In genomic region chr3:177824190-177824786, GRCh38 we compare ENCODE assay signal across 1 cellular context.
TF ChIP-seq lines count a peak whose summit lies in the region.

No MANE protein-coding gene starts in this region.

TF ChIP-seq in HepG2, 621 proteins besides CTCF, POLR2A, EP300 and RAD21 (continued from another document and continues in another):
- TF ChIP-seq, protein P1, sequence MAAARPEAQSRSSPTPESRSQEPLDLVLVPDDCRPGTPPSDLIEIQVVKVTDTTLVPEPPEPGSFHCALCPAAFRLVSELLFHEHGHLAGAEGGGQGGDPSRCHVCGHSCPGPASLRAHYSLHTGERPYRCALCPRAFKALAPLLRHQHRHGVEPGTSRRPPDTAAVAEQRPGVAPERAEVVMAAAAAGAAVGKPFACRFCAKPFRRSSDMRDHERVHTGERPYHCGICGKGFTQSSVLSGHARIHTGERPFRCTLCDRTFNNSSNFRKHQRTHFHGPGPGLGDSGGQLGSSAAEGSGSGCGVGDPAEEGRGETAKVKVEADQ (CRISPR knock-in tag; IDR thresholded peaks at IDR 0.05; ENCODE audit: borderline replicate concordance) = 0 out of 2 replicates have a peak, but pooled peaks have one; percentile 57
- TF ChIP-seq DNMT1 (CRISPR knock-in tag; IDR thresholded peaks at IDR 0.05) = no peak
- TF ChIP-seq, protein P2, sequence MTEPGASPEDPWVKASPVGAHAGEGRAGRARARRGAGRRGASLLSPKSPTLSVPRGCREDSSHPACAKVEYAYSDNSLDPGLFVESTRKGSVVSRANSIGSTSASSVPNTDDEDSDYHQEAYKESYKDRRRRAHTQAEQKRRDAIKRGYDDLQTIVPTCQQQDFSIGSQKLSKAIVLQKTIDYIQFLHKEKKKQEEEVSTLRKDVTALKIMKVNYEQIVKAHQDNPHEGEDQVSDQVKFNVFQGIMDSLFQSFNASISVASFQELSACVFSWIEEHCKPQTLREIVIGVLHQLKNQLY (CRISPR knock-in tag; IDR thresholded peaks at IDR 0.05) = peak; percentile 98
- TF ChIP-seq, protein P3, sequence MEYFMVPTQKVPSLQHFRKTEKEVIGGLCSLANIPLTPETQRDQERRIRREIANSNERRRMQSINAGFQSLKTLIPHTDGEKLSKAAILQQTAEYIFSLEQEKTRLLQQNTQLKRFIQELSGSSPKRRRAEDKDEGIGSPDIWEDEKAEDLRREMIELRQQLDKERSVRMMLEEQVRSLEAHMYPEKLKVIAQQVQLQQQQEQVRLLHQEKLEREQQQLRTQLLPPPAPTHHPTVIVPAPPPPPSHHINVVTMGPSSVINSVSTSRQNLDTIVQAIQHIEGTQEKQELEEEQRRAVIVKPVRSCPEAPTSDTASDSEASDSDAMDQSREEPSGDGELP (IDR thresholded peaks at IDR 0.05; ENCODE audit: borderline replicate concordance, low read depth) = peak; percentile 76
- TF ChIP-seq ATF2 (CRISPR knock-in tag; IDR thresholded peaks at IDR 0.05) = peak; percentile 89; the same call in 1 of the 2 replicates
- TF ChIP-seq, protein P4, sequence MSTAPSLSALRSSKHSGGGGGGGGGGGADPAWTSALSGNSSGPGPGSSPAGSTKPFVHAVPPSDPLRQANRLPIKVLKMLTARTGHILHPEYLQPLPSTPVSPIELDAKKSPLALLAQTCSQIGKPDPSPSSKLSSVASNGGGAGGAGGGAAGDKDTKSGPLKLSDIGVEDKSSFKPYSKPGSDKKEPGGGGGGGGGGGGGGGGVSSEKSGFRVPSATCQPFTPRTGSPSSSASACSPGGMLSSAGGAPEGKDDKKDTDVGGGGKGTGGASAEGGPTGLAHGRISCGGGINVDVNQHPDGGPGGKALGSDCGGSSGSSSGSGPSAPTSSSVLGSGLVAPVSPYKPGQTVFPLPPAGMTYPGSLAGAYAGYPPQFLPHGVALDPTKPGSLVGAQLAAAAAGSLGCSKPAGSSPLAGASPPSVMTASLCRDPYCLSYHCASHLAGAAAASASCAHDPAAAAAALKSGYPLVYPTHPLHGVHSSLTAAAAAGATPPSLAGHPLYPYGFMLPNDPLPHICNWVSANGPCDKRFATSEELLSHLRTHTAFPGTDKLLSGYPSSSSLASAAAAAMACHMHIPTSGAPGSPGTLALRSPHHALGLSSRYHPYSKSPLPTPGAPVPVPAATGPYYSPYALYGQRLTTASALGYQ (CRISPR knock-in tag; IDR thresholded peaks at IDR 0.05) = peak; percentile 54; the same call in 1 of the 2 replicates
- no peak for TF ChIP-seq ZNF253 (CRISPR knock-in tag; IDR thresholded peaks at IDR 0.05; ENCODE audit: borderline replicate concordance)
- TF ChIP-seq ZBTB38 (CRISPR knock-in tag; IDR thresholded peaks at IDR 0.05) = peak; percentile 31; the same call in 1 of the 2 replicates
- TF ChIP-seq FOXK1 (CRISPR knock-in tag; IDR thresholded peaks at IDR 0.05; ENCODE audit: borderline replicate concordance, low read depth) = peak; percentile 79; the same call in 1 of the 2 replicates
- peak; percentile 38; the same call in 1 of the 2 replicates for TF ChIP-seq ERF (CRISPR knock-in tag; IDR thresholded peaks at IDR 0.05)
- TF ChIP-seq ZFP1 (CRISPR knock-in tag; IDR thresholded peaks at IDR 0.05) = peak; percentile 85
- TF ChIP-seq BCL6 (CRISPR knock-in tag; IDR thresholded peaks at IDR 0.05) = peak; percentile 83
- TF ChIP-seq PTBP1 (IDR thresholded peaks at IDR 0.05; ENCODE audit: low read depth, low read length, poor library complexity, severe bottlenecking) = no peak
- TF ChIP-seq, protein P5, sequence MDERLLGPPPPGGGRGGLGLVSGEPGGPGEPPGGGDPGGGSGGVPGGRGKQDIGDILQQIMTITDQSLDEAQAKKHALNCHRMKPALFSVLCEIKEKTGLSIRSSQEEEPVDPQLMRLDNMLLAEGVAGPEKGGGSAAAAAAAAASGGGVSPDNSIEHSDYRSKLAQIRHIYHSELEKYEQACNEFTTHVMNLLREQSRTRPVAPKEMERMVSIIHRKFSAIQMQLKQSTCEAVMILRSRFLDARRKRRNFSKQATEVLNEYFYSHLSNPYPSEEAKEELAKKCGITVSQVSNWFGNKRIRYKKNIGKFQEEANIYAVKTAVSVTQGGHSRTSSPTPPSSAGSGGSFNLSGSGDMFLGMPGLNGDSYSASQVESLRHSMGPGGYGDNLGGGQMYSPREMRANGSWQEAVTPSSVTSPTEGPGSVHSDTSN (CRISPR knock-in tag; IDR thresholded peaks at IDR 0.05) = no peak
- peak; percentile 76 for TF ChIP-seq HOXA3 (CRISPR knock-in tag; IDR thresholded peaks at IDR 0.05)
- no peak for TF ChIP-seq NR1H2 (CRISPR knock-in tag; IDR thresholded peaks at IDR 0.05; ENCODE audit: borderline replicate concordance, low read depth)
- TF ChIP-seq ZNF441 (CRISPR knock-in tag; IDR thresholded peaks at IDR 0.05; ENCODE audit: borderline replicate concordance) = peak; percentile 30; the same call in 1 of the 2 replicates
- peak; percentile 92 for TF ChIP-seq ZBTB7B (CRISPR knock-in tag; IDR thresholded peaks at IDR 0.05)
- 0 out of 2 replicates have a peak, but pooled peaks have one; percentile 33 for TF ChIP-seq TGIF2 (CRISPR knock-in tag; IDR thresholded peaks at IDR 0.05)
- 0 out of 2 replicates have a peak, but pooled peaks have one; percentile 18 for TF ChIP-seq MEIS1 (CRISPR knock-in tag; IDR thresholded peaks at IDR 0.05; ENCODE audit: borderline replicate concordance)
- peak; percentile 36; the same call in 1 of the 2 replicates for TF ChIP-seq CHD2 (IDR thresholded peaks at IDR 0.05; ENCODE audit: low read depth, low read length)
- TF ChIP-seq HMGXB3 (CRISPR knock-in tag; IDR thresholded peaks at IDR 0.05; ENCODE audit: borderline replicate concordance) = peak; percentile 84; the same call in 1 of the 2 replicates
- no peak for TF ChIP-seq MAFF (IDR thresholded peaks at IDR 0.05; ENCODE audit: low read depth, low read length)
- peak; percentile 78; the same call in 1 of the 2 replicates for TF ChIP-seq ZMAT3 (CRISPR knock-in tag; conservative IDR thresholded peaks at IDR 0.05)
- peak; percentile 92 for TF ChIP-seq CEBPB (IDR thresholded peaks at IDR 0.05; ENCODE audit: borderline replicate concordance, low read depth, low read length)
- TF ChIP-seq SMC3 (IDR thresholded peaks at IDR 0.05; ENCODE audit: low read length) = peak; percentile 17; the same call in 1 of the 2 replicates
- peak; percentile 3; the same call in 1 of the 2 replicates for TF ChIP-seq STAG1 (CRISPR knock-in tag; IDR thresholded peaks at IDR 0.05)
- TF ChIP-seq ZNF713 (CRISPR knock-in tag; IDR thresholded peaks at IDR 0.05) = no peak
- peak; percentile 98 for TF ChIP-seq SOX5 (CRISPR knock-in tag; IDR thresholded peaks at IDR 0.05; ENCODE audit: borderline replicate concordance)
- TF ChIP-seq POLR2G (IDR thresholded peaks at IDR 0.05; ENCODE audit: low read depth, low read length) = peak; percentile 41; the same call in 1 of the 2 replicates
- TF ChIP-seq, protein P6, sequence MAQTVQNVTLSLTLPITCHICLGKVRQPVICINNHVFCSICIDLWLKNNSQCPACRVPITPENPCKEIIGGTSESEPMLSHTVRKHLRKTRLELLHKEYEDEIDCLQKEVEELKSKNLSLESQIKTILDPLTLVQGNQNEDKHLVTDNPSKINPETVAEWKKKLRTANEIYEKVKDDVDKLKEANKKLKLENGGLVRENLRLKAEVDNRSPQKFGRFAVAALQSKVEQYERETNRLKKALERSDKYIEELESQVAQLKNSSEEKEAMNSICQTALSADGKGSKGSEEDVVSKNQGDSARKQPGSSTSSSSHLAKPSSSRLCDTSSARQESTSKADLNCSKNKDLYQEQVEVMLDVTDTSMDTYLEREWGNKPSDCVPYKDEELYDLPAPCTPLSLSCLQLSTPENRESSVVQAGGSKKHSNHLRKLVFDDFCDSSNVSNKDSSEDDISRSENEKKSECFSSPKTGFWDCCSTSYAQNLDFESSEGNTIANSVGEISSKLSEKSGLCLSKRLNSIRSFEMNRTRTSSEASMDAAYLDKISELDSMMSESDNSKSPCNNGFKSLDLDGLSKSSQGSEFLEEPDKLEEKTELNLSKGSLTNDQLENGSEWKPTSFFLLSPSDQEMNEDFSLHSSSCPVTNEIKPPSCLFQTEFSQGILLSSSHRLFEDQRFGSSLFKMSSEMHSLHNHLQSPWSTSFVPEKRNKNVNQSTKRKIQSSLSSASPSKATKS (CRISPR knock-in tag; IDR thresholded peaks at IDR 0.05) = no peak
- TF ChIP-seq, protein P7, sequence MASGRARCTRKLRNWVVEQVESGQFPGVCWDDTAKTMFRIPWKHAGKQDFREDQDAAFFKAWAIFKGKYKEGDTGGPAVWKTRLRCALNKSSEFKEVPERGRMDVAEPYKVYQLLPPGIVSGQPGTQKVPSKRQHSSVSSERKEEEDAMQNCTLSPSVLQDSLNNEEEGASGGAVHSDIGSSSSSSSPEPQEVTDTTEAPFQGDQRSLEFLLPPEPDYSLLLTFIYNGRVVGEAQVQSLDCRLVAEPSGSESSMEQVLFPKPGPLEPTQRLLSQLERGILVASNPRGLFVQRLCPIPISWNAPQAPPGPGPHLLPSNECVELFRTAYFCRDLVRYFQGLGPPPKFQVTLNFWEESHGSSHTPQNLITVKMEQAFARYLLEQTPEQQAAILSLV (CRISPR knock-in tag; IDR thresholded peaks at IDR 0.05; ENCODE audit: borderline replicate concordance) = 0 out of 2 replicates have a peak, but pooled peaks have one; percentile 37
- TF ChIP-seq KLF11 (CRISPR knock-in tag; IDR thresholded peaks at IDR 0.05) = no peak
- no peak for TF ChIP-seq IRF1 (CRISPR knock-in tag; IDR thresholded peaks at IDR 0.05; ENCODE audit: low read depth)
- TF ChIP-seq ZNF616 (CRISPR knock-in tag; IDR thresholded peaks at IDR 0.05; ENCODE audit: low read depth) = 0 out of 2 replicates have a peak, but pooled peaks have one; percentile 64
- peak; percentile 96 for TF ChIP-seq PITX1 (CRISPR knock-in tag; IDR thresholded peaks at IDR 0.05)
- 0 out of 2 replicates have a peak, but pooled peaks have one; percentile 52 for TF ChIP-seq KDM2A (CRISPR knock-in tag; IDR thresholded peaks at IDR 0.05; ENCODE audit: borderline replicate concordance, low read depth)
- peak; percentile 26; the same call in 1 of the 2 replicates for TF ChIP-seq NKX3-1 (CRISPR knock-in tag; IDR thresholded peaks at IDR 0.05)
- 0 out of 2 replicates have a peak, but pooled peaks have one; percentile 11 for TF ChIP-seq ZKSCAN1 (IDR thresholded peaks at IDR 0.05; ENCODE audit: low read length)
- no peak for TF ChIP-seq NCOA1 (CRISPR knock-in tag; IDR thresholded peaks at IDR 0.05)
- 0 out of 2 replicates have a peak, but pooled peaks have one; percentile 27 for TF ChIP-seq GABPB1 (CRISPR knock-in tag; IDR thresholded peaks at IDR 0.05)
- TF ChIP-seq XRCC5 (optimal IDR thresholded peaks at IDR 0.05; ENCODE audit: low read length) = peak; percentile 89
- no peak for TF ChIP-seq ZBTB39 (CRISPR knock-in tag; IDR thresholded peaks at IDR 0.05)
- TF ChIP-seq ZMYM4 (CRISPR knock-in tag; IDR thresholded peaks at IDR 0.05) = peak; percentile 98
